Comparison of ENCODE assay signal across 18 cellular contexts in the genomic region with DNA sequence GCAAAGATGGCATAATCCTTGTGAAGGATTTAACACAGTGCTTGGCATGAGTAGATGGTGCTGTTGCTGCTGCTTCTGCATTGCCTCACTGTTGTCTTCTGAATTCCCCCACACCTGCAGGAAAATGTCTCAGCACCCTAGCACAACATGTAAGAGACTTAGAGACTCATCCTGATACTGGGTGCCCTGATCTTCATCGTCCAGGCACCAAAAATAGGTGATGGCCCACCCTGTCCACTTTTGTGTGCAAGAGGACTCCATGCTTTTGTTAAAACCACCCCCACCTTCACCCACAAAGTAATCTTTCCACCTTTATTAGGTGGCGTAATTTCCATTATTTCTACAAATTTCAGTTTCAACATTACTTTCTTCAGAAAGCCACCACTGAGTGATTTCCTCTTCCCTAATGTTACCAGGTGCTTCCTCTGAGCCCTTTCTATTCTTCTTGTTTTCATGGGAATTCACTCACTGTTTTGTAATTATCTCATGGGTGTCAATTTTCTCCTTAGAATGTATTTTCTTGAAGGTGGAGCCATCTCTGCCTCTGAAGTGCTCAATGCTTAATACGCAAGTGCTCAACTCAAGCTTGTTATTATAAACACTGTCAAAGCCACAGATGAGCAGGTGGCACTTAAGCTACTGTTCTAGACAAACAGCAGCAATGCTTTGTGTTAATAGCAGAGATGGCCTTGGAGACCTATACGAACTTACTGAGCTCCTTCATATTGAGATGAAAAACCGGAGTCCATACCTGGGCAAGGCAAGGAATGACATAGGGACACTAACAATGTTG.
DNase-seq lines count a peak whose midpoint lies in the region; ATAC-seq lines count a peak whose summit lies in the region.
"Had no signal": no experiment of that assay in that cellular context is flagged by ENCODE, and none has a peak within 500 bp of the region (broad histone marks: within the 10 kb centered on the region; RNA-seq: fewer than 3 reads in every experiment).

No MANE protein-coding gene starts in this region.

- peak overlapping the region; percentile 56 for H3K4me3 Mint-ChIP-seq in memory B cell
- H3K4me3 Mint-ChIP-seq: activated CD8-positive, alpha-beta T cell treated with anti-CD3 and anti-CD28 coated beads for 36 hours; CD4-positive, alpha-beta T cell; neural progenitor cell; stimulated activated effector memory CD8-positive, alpha-beta T cell treated with anti-CD3 and anti-CD28 coated beads, Interleukin-12 subunit alpha, Interleukin-12 subunit beta, amount 100 ng/mL, for 72 hours had no signal

- no peaks in the 10 kb centered on the region for H3K9me3 Mint-ChIP-seq in memory B cell
- H3K9me3 Mint-ChIP-seq: activated CD8-positive, alpha-beta T cell treated with anti-CD3 and anti-CD28 coated beads for 36 hours; CD4-positive, alpha-beta T cell; neural progenitor cell; stimulated activated effector memory CD8-positive, alpha-beta T cell treated with anti-CD3 and anti-CD28 coated beads, Interleukin-12 subunit alpha, Interleukin-12 subunit beta, amount 100 ng/mL, for 72 hours had no signal

- H3K36me3 Mint-ChIP-seq in memory B cell: no peaks in the 10 kb centered on the region
- H3K36me3 Mint-ChIP-seq: neural progenitor cell; stimulated activated effector memory CD8-positive, alpha-beta T cell treated with anti-CD3 and anti-CD28 coated beads, Interleukin-12 subunit alpha, Interleukin-12 subunit beta, amount 100 ng/mL, for 72 hours had no signal

- DNase-seq in NCI-H1105 treated with DMSO at 0.1 percent for 48 hours (lab: John Stamatoyannopoulos, UW): peak; percentile 9
- DNase-seq in NCI-H1105 (lab: John Stamatoyannopoulos, UW): no peak
- DNase-seq in NCI-H187 treated with DMSO at 0.1 percent for 48 hours (lab: John Stamatoyannopoulos, UW): peak; percentile 85
- no peak for DNase-seq in memory B cell (ENCODE audit: low spot score in 2 of 2)
- DNase-seq in central memory CD4-positive, alpha-beta T cell: no peak
- no peak for DNase-seq in occipital lobe (lab: John Stamatoyannopoulos, UW)
- DNase-seq: 8988T; activated CD8-positive, alpha-beta T cell treated with anti-CD3 and anti-CD28 coated beads for 36 hours; activated effector memory CD4-positive, alpha-beta T cell treated with Interleukin-2 at 50 U/mL for 16 hours; anterior cingulate cortex; CD4-positive, alpha-beta T cell; mesendoderm; NCI-H2081; stimulated activated CD4-positive, alpha-beta T cell treated with anti-CD3 and anti-CD28 coated beads, Interleukin-4, amount 100 ng/mL, for 4 hours had no signal

- no peaks in the 10 kb centered on the region for H3K27me3 Mint-ChIP-seq in memory B cell
- H3K27me3 Mint-ChIP-seq: activated CD8-positive, alpha-beta T cell treated with anti-CD3 and anti-CD28 coated beads for 36 hours had no signal

- H3K27ac Mint-ChIP-seq in memory B cell: peak overlapping the region; percentile 56
- H3K27ac Mint-ChIP-seq: activated CD8-positive, alpha-beta T cell treated with anti-CD3 and anti-CD28 coated beads for 36 hours; CD4-positive, alpha-beta T cell; neural progenitor cell; stimulated activated effector memory CD8-positive, alpha-beta T cell treated with anti-CD3 and anti-CD28 coated beads, Interleukin-12 subunit alpha, Interleukin-12 subunit beta, amount 100 ng/mL, for 72 hours had no signal

- peak; percentile 47 for ATAC-seq in GM21723 (IDR thresholded peaks at IDR 0.05; ENCODE audit: unreplicated experiment)
- ATAC-seq in memory B cell (ENCODE audit: low read depth): peak; percentile 54
- no peak for ATAC-seq in HG03432 (IDR thresholded peaks at IDR 0.05; ENCODE audit: unreplicated experiment)
- ATAC-seq: activated CD8-positive, alpha-beta T cell treated with anti-CD3 and anti-CD28 coated beads for 36 hours; stimulated activated effector memory CD8-positive, alpha-beta T cell treated with anti-CD3 and anti-CD28 coated beads, Interleukin-12 subunit alpha, Interleukin-12 subunit beta, amount 100 ng/mL, for 72 hours had no signal

- peaks cover 38% of the 10 kb centered on the region for H3K4me1 Mint-ChIP-seq in memory B cell
- H3K4me1 Mint-ChIP-seq: stimulated activated effector memory CD8-positive, alpha-beta T cell treated with anti-CD3 and anti-CD28 coated beads, Interleukin-12 subunit alpha, Interleukin-12 subunit beta, amount 100 ng/mL, for 72 hours had no signal

Comparison
In these comparisons a context has a peak if more than half of its experiments do, and no peak if none do; other contexts are left out.
1. DNase-seq: peak in NCI-H1105 treated with DMSO at 0.1 percent for 48 hours (single experiment) and NCI-H187 treated with DMSO at 0.1 percent for 48 hours (single experiment); none in NCI-H1105 (single experiment), memory B cell (0 of 2), central memory CD4-positive, alpha-beta T cell (single experiment) and occipital lobe (single experiment).